15 cellular contexts compared by ENCODE assay signal in genomic region chr11:93712678-93713077, GRCh38.
"Had no signal": no experiment of that assay in that cellular context is flagged by ENCODE, and none has a peak within 500 bp of the region (broad histone marks: within the 10 kb centered on the region; RNA-seq: fewer than 3 reads in every experiment).

No MANE protein-coding gene starts in this region.

- ATAC-seq: effector memory CD8-positive, alpha-beta T cell; left cardiac atrium; left ventricle myocardium superior; naive thymus-derived CD8-positive, alpha-beta T cell; right cardiac atrium had no signal

- H3K27ac Mint-ChIP-seq: dendritic cell treated with granulocyte-macrophage colony-stimulating factor and Interleukin-4, amounts not matched to agents 40 ng/mL and 50 ng/mL, for 4 days; stimulated activated naive CD8-positive, alpha-beta T cell treated with anti-CD3 and anti-CD28 coated beads, Interleukin-15, Interleukin-2, amounts not matched to agents 100 ng/mL and 50 ng/mL, for 24 hours had no signal

- H3K27me3 Mint-ChIP-seq: dendritic cell treated with granulocyte-macrophage colony-stimulating factor and Interleukin-4, amounts not matched to agents 40 ng/mL and 50 ng/mL, for 4 days; effector memory CD8-positive, alpha-beta T cell; naive thymus-derived CD8-positive, alpha-beta T cell; stimulated activated naive CD8-positive, alpha-beta T cell treated with anti-CD3 and anti-CD28 coated beads, Interleukin-15, Interleukin-2, amounts not matched to agents 100 ng/mL and 50 ng/mL, for 24 hours had no signal

- FAIRE-seq: kidney had no signal

- DNase-seq: effector memory CD8-positive, alpha-beta T cell; esophagus squamous epithelium; foreskin fibroblast; immature natural killer cell; kidney; left cardiac atrium; left ventricle myocardium superior; naive thymus-derived CD8-positive, alpha-beta T cell; right cardiac atrium; stimulated activated CD4-positive, alpha-beta T cell treated with anti-CD3 and anti-CD28 coated beads, Interleukin-2, amount 100 ng/mL, for 48 hours; tibial artery; upper lobe of left lung had no signal

- H3K4me3 Mint-ChIP-seq: dendritic cell treated with granulocyte-macrophage colony-stimulating factor and Interleukin-4, amounts not matched to agents 40 ng/mL and 50 ng/mL, for 4 days; effector memory CD8-positive, alpha-beta T cell; immature natural killer cell; neural crest cell; stimulated activated naive CD8-positive, alpha-beta T cell treated with anti-CD3 and anti-CD28 coated beads, Interleukin-15, Interleukin-2, amounts not matched to agents 100 ng/mL and 50 ng/mL, for 24 hours had no signal
